8 cellular contexts compared by ENCODE assay signal in genomic region chr20:35992713-35993335, GRCh38. TPM values are rescaled to one million over a fixed set of nuclear protein-coding genes. Genes with fewer than 3 reads are reported as not detected.
DNase-seq lines count a peak whose midpoint lies in the region; ATAC-seq and TF ChIP-seq lines count a peak whose summit lies in the region.

No MANE protein-coding gene starts in this region.

- H3K4me1 ChIP-seq in Karpas-422 (ENCODE audit: low read length) = peaks cover 25% of the 10 kb centered on the region
- no peaks in the 10 kb centered on the region; the same call in 1 of the 2 replicates for H3K4me1 ChIP-seq in Panc1 (ENCODE audit: control insufficient read depth, insufficient read depth, low read length)
- H3K4me1 ChIP-seq in neuronal stem cell (ENCODE audit: control insufficient read depth in 2 of 2, insufficient read depth in 1 of 2, low read depth in 1 of 2, low read length in 2 of 2) = peaks cover 0 to 3% of the 10 kb centered on the region in 2 donors
- no peaks in the 10 kb centered on the region for H3K4me1 ChIP-seq in vagina

- H3K79me2 ChIP-seq in Karpas-422 (ENCODE audit: low read length) = no peaks in the 10 kb centered on the region

- H3K27me3 Mint-ChIP-seq in activated T-helper 2 cell treated with anti-CD3 and anti-CD28 coated beads, Interferon-gamma antibody, Interleukin-2, Interleukin-4, amounts not matched to agents 10 μg/mL and 5 μg/mL and 100 μg/mL, durations not matched to agents 14 hours and 24 hours and 36 hours (ENCODE audit: low read depth) = peaks cover 19% of the 10 kb centered on the region

- H3K36me3 ChIP-seq in Karpas-422 (ENCODE audit: insufficient read depth, low read length) = no peaks in the 10 kb centered on the region
- H3K36me3 ChIP-seq in Panc1 (ENCODE audit: control insufficient read depth, insufficient read depth, low read length) = no peaks in the 10 kb centered on the region
- H3K36me3 ChIP-seq in neuronal stem cell (replicated peaks in 1 of 2; ENCODE audit: control insufficient read depth in 2 of 2, insufficient read depth in 2 of 2, low read length in 2 of 2) = no peaks in the 10 kb centered on the region
- H3K36me3 ChIP-seq in vagina = no peaks in the 10 kb centered on the region

- H3K23ac ChIP-seq in neuronal stem cell (ENCODE audit: low read depth, low read length, poor library complexity) = no peak overlapping the region

- H2BK120ac ChIP-seq in neuronal stem cell (ENCODE audit: low read depth, low read length) = no peak overlapping the region

- H3K9ac ChIP-seq in Karpas-422 (ENCODE audit: low read length) (no peak overlapping the region), neuronal stem cell (ENCODE audit: low read depth, low read length, poor library complexity) (no peak overlapping the region)

- H2AFZ ChIP-seq in Karpas-422 (ENCODE audit: low read length) (no peak overlapping the region), neuronal stem cell (ENCODE audit: low read length) (peak overlapping the region; percentile 36)

- TF ChIP-seq POLR2A in vagina (IDR thresholded peaks at IDR 0.05) = no peak

- H4K20me1 ChIP-seq in Karpas-422 (ENCODE audit: insufficient read depth, low read depth, low read length) = no peaks in the 10 kb centered on the region

- H3K4me3 Mint-ChIP-seq in activated T-helper 2 cell treated with anti-CD3 and anti-CD28 coated beads, Interferon-gamma antibody, Interleukin-2, Interleukin-4, amounts not matched to agents 10 μg/mL and 5 μg/mL and 100 μg/mL, durations not matched to agents 14 hours and 24 hours and 36 hours (ENCODE audit: low read depth) = no peak overlapping the region

- H3K9me3 Mint-ChIP-seq in activated T-helper 2 cell treated with anti-CD3 and anti-CD28 coated beads, Interferon-gamma antibody, Interleukin-2, Interleukin-4, amounts not matched to agents 10 μg/mL and 5 μg/mL and 100 μg/mL, durations not matched to agents 14 hours and 24 hours and 36 hours = no peaks in the 10 kb centered on the region

- H3K4ac ChIP-seq in neuronal stem cell (ENCODE audit: low read length) = no peak overlapping the region

- no peak overlapping the region for H2BK15ac ChIP-seq in neuronal stem cell (ENCODE audit: low read length)

- peaks cover 3% of the 10 kb centered on the region for H3K4me1 Mint-ChIP-seq in activated T-helper 2 cell treated with anti-CD3 and anti-CD28 coated beads, Interferon-gamma antibody, Interleukin-2, Interleukin-4, amounts not matched to agents 10 μg/mL and 5 μg/mL and 100 μg/mL, durations not matched to agents 14 hours and 24 hours and 36 hours (ENCODE audit: low read depth)

- no peak overlapping the region for H4K91ac ChIP-seq in neuronal stem cell (ENCODE audit: low read depth, low read length, poor library complexity)

- no peaks in the 10 kb centered on the region for H3K79me1 ChIP-seq in neuronal stem cell (ENCODE audit: low read depth, low read length)

- CTCF ChIA-PET in Panc1 (lab: Charles Lee) = interaction anchor here (0.5 to 5.1 kb wide), 26 partner anchors 11 to 1332 kb away, joined by 3 to 121 read pairs (median 5); partner anchors contain the start of genes CNBD2 and SCAND1

- no peak overlapping the region for H3K18ac ChIP-seq in neuronal stem cell (ENCODE audit: low read length)

- no peak overlapping the region for H2BK12ac ChIP-seq in neuronal stem cell (ENCODE audit: low read length)

- in situ Hi-C loops in Panc1 (cut with HindIII; ENCODE audit: low pct_unique_long_range_greater_than_20kb, low sequenced_read_pairs) = no loop called here

- no peak overlapping the region for H3K4me3 ChIP-seq in Karpas-422 (ENCODE audit: low read length)
- no peak overlapping the region for H3K4me3 ChIP-seq in Panc1 (ENCODE audit: low read depth in 2 of 2, low read length in 2 of 2)
- no peak overlapping the region for H3K4me3 ChIP-seq in fibroblast of villous mesenchyme (ENCODE audit: low read depth, low read length)
- no peak overlapping the region for H3K4me3 ChIP-seq in neuronal stem cell (ENCODE audit: low read length in 2 of 2)
- H3K4me3 ChIP-seq in vagina = no peak overlapping the region

- H3K9me3 ChIP-seq in Karpas-422 (ENCODE audit: low read length) = no peaks in the 10 kb centered on the region
- no peaks in the 10 kb centered on the region for H3K9me3 ChIP-seq in Panc1 (ENCODE audit: control insufficient read depth, insufficient read depth, low read depth, low read length)
- no peaks in the 10 kb centered on the region for H3K9me3 ChIP-seq in neuronal stem cell (replicated peaks in 1 of 2; ENCODE audit: control insufficient read depth in 2 of 2, insufficient read depth in 1 of 2, low read depth in 1 of 2, low read length in 2 of 2)
- H3K9me3 ChIP-seq in vagina = no peaks in the 10 kb centered on the region

- H4K8ac ChIP-seq in neuronal stem cell (ENCODE audit: low read depth, low read length) = no peak overlapping the region

- H3K27ac ChIP-seq in Karpas-422 (ENCODE audit: low read length) = no peak overlapping the region
- H3K27ac ChIP-seq in Panc1 (ENCODE audit: low read length) = no peak overlapping the region
- H3K27ac ChIP-seq in neuronal stem cell (replicated peaks; ENCODE audit: low read length) = no peak overlapping the region
- H3K27ac ChIP-seq in vagina = no peak overlapping the region

- no peak overlapping the region for H2AK5ac ChIP-seq in neuronal stem cell (ENCODE audit: low read depth, low read length)

- peak; percentile 88 for ATAC-seq in Panc1
- no peak for ATAC-seq in HG03521 (IDR thresholded peaks at IDR 0.05; ENCODE audit: unreplicated experiment)

- H3K14ac ChIP-seq in neuronal stem cell (ENCODE audit: low read length) = no peak overlapping the region

- H3K9me2 ChIP-seq in Karpas-422 (replicated peaks; ENCODE audit: insufficient read depth, low read length) = no peaks in the 10 kb centered on the region

- TF ChIP-seq CTCF in Panc1 (IDR thresholded peaks at IDR 0.05) = peak; percentile 95
- TF ChIP-seq CTCF in fibroblast of villous mesenchyme (IDR thresholded peaks at IDR 0.05; ENCODE audit: insufficient read depth, low read depth, low read length) = peak; percentile 86
- TF ChIP-seq CTCF in vagina (IDR thresholded peaks at IDR 0.05) = peak; percentile 49 to 87 (median 64)

- intact Hi-C loops in Panc1 (cut with micrococcal nuclease; ENCODE audit: unreplicated experiment) (no loop called here), vagina (cut with DNase I) (no loop called here)
- intact Hi-C loops in activated T-helper 2 cell treated with anti-CD3 and anti-CD28 coated beads, Interferon-gamma antibody, Interleukin-2, Interleukin-4, amounts not matched to agents 10 μg/mL and 5 μg/mL and 100 μg/mL, durations not matched to agents 14 hours and 24 hours and 36 hours (cut with micrococcal nuclease) = no loop called here

- no TSS peak for BruUV-seq in Panc1 (replicated peaks; lab: Mats Ljungman, UMichigan)

- H3K4me2 ChIP-seq in Karpas-422 (ENCODE audit: low read depth, low read length, poor library complexity, severe bottlenecking) = peak overlapping the region; percentile 52
- no peak overlapping the region for H3K4me2 ChIP-seq in neuronal stem cell (ENCODE audit: insufficient read depth, low read length, poor library complexity, severe bottlenecking)

- POLR2A ChIA-PET in Panc1 (lab: Charles Lee) = interaction anchor here (0.5 to 0.7 kb wide), 4 partner anchors 11 to 438 kb away, joined by 3 to 11 read pairs (median 8); no protein-coding TSS in a partner anchor

- DNase-seq in DMS 273 treated with DMSO at 0.1 percent for 48 hours (lab: John Stamatoyannopoulos, UW) = peak; percentile 60
- peak; percentile 91 for DNase-seq in Karpas-422
- no peak for DNase-seq in Panc1 (ENCODE audit: low read depth, low spot score)
- DNase-seq in activated T-helper 2 cell treated with anti-CD3 and anti-CD28 coated beads, Interferon-gamma antibody, Interleukin-2, Interleukin-4, amounts not matched to agents 10 μg/mL and 5 μg/mL and 100 μg/mL, durations not matched to agents 14 hours and 24 hours and 36 hours (ENCODE audit: low spot score) = peak; percentile 29
- peak; percentile 64 for DNase-seq in fibroblast of villous mesenchyme (ENCODE audit: low read depth)
- peak; percentile 62 for DNase-seq in neuronal stem cell (ENCODE audit: low spot score)
- no peak for DNase-seq in vagina (ENCODE audit: extremely low spot score in 2 of 2)

- no peaks in the 10 kb centered on the region for H3K36me3 Mint-ChIP-seq in activated T-helper 2 cell treated with anti-CD3 and anti-CD28 coated beads, Interferon-gamma antibody, Interleukin-2, Interleukin-4, amounts not matched to agents 10 μg/mL and 5 μg/mL and 100 μg/mL, durations not matched to agents 14 hours and 24 hours and 36 hours (ENCODE audit: low read depth)

- WGBS in neuronal stem cell (ENCODE audit: extremely low coverage in 2 of 2, insufficient read length in 2 of 2, insufficient replicate concordance in 1 of 2), 2 donors = no CpG with 5 or more reads among the region's 6 CpGs

- no peak overlapping the region for H3K27ac Mint-ChIP-seq in activated T-helper 2 cell treated with anti-CD3 and anti-CD28 coated beads, Interferon-gamma antibody, Interleukin-2, Interleukin-4, amounts not matched to agents 10 μg/mL and 5 μg/mL and 100 μg/mL, durations not matched to agents 14 hours and 24 hours and 36 hours

- no peak overlapping the region for H2BK5ac ChIP-seq in neuronal stem cell (ENCODE audit: low read length)

- H3K27me3 ChIP-seq in Karpas-422 (ENCODE audit: low read length) (no peaks in the 10 kb centered on the region), Panc1 (ENCODE audit: control insufficient read depth, insufficient read depth, low read length) (no peaks in the 10 kb centered on the region), neuronal stem cell (ENCODE audit: control insufficient read depth in 3 of 3, insufficient read depth in 3 of 3, low read depth in 1 of 3, low read length in 3 of 3) (no peaks in the 10 kb centered on the region), vagina (no peaks in the 10 kb centered on the region)

RNA-seq across cellular contexts. Expression of gene CNBD2, which starts 24.4 kb away (rescaled TPM):
- total RNA-seq in Karpas-422 (2014; rRNA removed; shearing (Covaris generic); ENCODE audit: low replicate concordance) = 8.4 and 10.4 TPM in 2 replicates
- total RNA-seq in Panc1 (2021; ENCODE audit: unreplicated experiment) (3.7 TPM), fibroblast of villous mesenchyme (1.7 and 4.5 TPM in 2 replicates), vagina (2.7 TPM)
- not detected for polyA plus RNA-seq in Panc1 (2012; ENCODE audit: insufficient read length)
- 3.6 and 4.4 TPM in 2 replicates for total RNA-seq in activated T-helper 2 cell treated with anti-CD3 and anti-CD28 coated beads, Interferon-gamma antibody, Interleukin-2, Interleukin-4, amounts not matched to agents 10 μg/mL and 5 μg/mL and 100 μg/mL, durations not matched to agents 14 hours and 24 hours and 36 hours
- 10.1 TPM for polyA plus RNA-seq in neuronal stem cell (2013, experiment 1 of 2)
- polyA plus RNA-seq in neuronal stem cell (2013, experiment 2 of 2) = 9.8 TPM

RNA-seq across cellular contexts. Expression of gene SCAND1, which starts 38.5 kb away (rescaled TPM):
- total RNA-seq in Karpas-422 (2014; rRNA removed; shearing (Covaris generic); ENCODE audit: low replicate concordance) = 75.9 and 123 TPM in 2 replicates
- total RNA-seq in Panc1 (2021; ENCODE audit: unreplicated experiment) (59.6 TPM), fibroblast of villous mesenchyme (41.0 and 92.1 TPM in 2 replicates), vagina (102 TPM)
- polyA plus RNA-seq in Panc1 (2012; ENCODE audit: insufficient read length) = 68.0 TPM
- 39.5 and 40.3 TPM in 2 replicates for total RNA-seq in activated T-helper 2 cell treated with anti-CD3 and anti-CD28 coated beads, Interferon-gamma antibody, Interleukin-2, Interleukin-4, amounts not matched to agents 10 μg/mL and 5 μg/mL and 100 μg/mL, durations not matched to agents 14 hours and 24 hours and 36 hours
- 60.0 TPM for polyA plus RNA-seq in neuronal stem cell (2013, experiment 1 of 2)
- 61.3 TPM for polyA plus RNA-seq in neuronal stem cell (2013, experiment 2 of 2)

Comparison
In these comparisons a context has a peak if more than half of its experiments do, and no peak if none do; other contexts are left out.
1. DNase-seq: peak in DMS 273 treated with DMSO at 0.1 percent for 48 hours (single experiment), Karpas-422 (single experiment), activated T-helper 2 cell treated with anti-CD3 and anti-CD28 coated beads, Interferon-gamma antibody, Interleukin-2, Interleukin-4, amounts not matched to agents 10 μg/mL and 5 μg/mL and 100 μg/mL, durations not matched to agents 14 hours and 24 hours and 36 hours (single experiment), fibroblast of villous mesenchyme (single experiment) and neuronal stem cell (single experiment); none in Panc1 (single experiment) and vagina (0 of 2).
2. Peak in every context shown above with its lines, with median percentiles within 50 percentile points of each other: CTCF ChIP-seq.